Comparison of ENCODE assay signal across 1 cellular context in genomic region chr19:4052114-4052992, GRCh38.
TF ChIP-seq lines count a peak whose summit lies in the region.

No MANE protein-coding gene starts in this region.

TF ChIP-seq in HepG2, 621 proteins besides CTCF, POLR2A, EP300 and RAD21 (continued from another document and continues in another):
- TF ChIP-seq RXRB (CRISPR knock-in tag; IDR thresholded peaks at IDR 0.05; ENCODE audit: borderline replicate concordance): peak; percentile 96
- TF ChIP-seq ZNF33A (CRISPR knock-in tag; IDR thresholded peaks at IDR 0.05; ENCODE audit: borderline replicate concordance): no peak
- no peak for TF ChIP-seq CHD2 (IDR thresholded peaks at IDR 0.05; ENCODE audit: low read depth, low read length)
- peak; percentile 77 for TF ChIP-seq ZNF746 (CRISPR knock-in tag; IDR thresholded peaks at IDR 0.05)
- TF ChIP-seq TRIM24 (CRISPR knock-in tag; IDR thresholded peaks at IDR 0.05): peak; percentile 82
- TF ChIP-seq FUBP1 (CRISPR knock-in tag; IDR thresholded peaks at IDR 0.05; ENCODE audit: borderline replicate concordance): no peak
- TF ChIP-seq MYNN (CRISPR knock-in tag; IDR thresholded peaks at IDR 0.05; ENCODE audit: low read depth): no peak
- peak; percentile 64; the same call in 1 of the 2 replicates for TF ChIP-seq ZNF256 (CRISPR knock-in tag; conservative IDR thresholded peaks at IDR 0.05)
- no peak for TF ChIP-seq ARID2 (CRISPR knock-in tag; IDR thresholded peaks at IDR 0.05; ENCODE audit: borderline replicate concordance)
- peak; percentile 89 for TF ChIP-seq PITX1 (CRISPR knock-in tag; IDR thresholded peaks at IDR 0.05)
- no peak; the same call in 1 of the 2 replicates for TF ChIP-seq ZNF761 (CRISPR knock-in tag; conservative IDR thresholded peaks at IDR 0.05)
- no peak for TF ChIP-seq ZNF781 (CRISPR knock-in tag; IDR thresholded peaks at IDR 0.05; ENCODE audit: borderline replicate concordance, not compliant biosample characterization)
- TF ChIP-seq THAP8 (CRISPR knock-in tag; IDR thresholded peaks at IDR 0.05; ENCODE audit: borderline replicate concordance): no peak
- peak; percentile 82 for TF ChIP-seq ZNF460 (CRISPR knock-in tag; IDR thresholded peaks at IDR 0.05; ENCODE audit: borderline replicate concordance)
- no peak for TF ChIP-seq RFX3 (CRISPR knock-in tag; IDR thresholded peaks at IDR 0.05)
- TF ChIP-seq ZNF652 (CRISPR knock-in tag; IDR thresholded peaks at IDR 0.05; ENCODE audit: borderline replicate concordance, low read depth): no peak; the same call in 1 of the 2 replicates
- TF ChIP-seq TEF (CRISPR knock-in tag; IDR thresholded peaks at IDR 0.05): no peak
- TF ChIP-seq ZNF580 (CRISPR knock-in tag; IDR thresholded peaks at IDR 0.05; ENCODE audit: borderline replicate concordance, low read depth): peak; percentile 97; the same call in 1 of the 2 replicates
- peak; percentile 63; the same call in 1 of the 2 replicates for TF ChIP-seq RELA (CRISPR knock-in tag; IDR thresholded peaks at IDR 0.05)
- no peak for TF ChIP-seq CREBL2 (CRISPR knock-in tag; IDR thresholded peaks at IDR 0.05; ENCODE audit: borderline replicate concordance)
- peak; percentile 73; the same call in 1 of the 2 replicates for TF ChIP-seq ZNF124 (CRISPR knock-in tag; IDR thresholded peaks at IDR 0.05)
- no peak for TF ChIP-seq ZNF180 (CRISPR knock-in tag; IDR thresholded peaks at IDR 0.05; ENCODE audit: borderline replicate concordance, low read depth)
- no peak for TF ChIP-seq NFAT5 (CRISPR knock-in tag; IDR thresholded peaks at IDR 0.05)
- no peak for TF ChIP-seq HOXA7 (CRISPR knock-in tag; IDR thresholded peaks at IDR 0.05)
- peak; percentile 70; the same call in 1 of the 2 replicates for TF ChIP-seq MEIS1 (CRISPR knock-in tag; IDR thresholded peaks at IDR 0.05; ENCODE audit: borderline replicate concordance)
- peak; percentile 91 for TF ChIP-seq HIC2 (CRISPR knock-in tag; IDR thresholded peaks at IDR 0.05; ENCODE audit: low read depth)
- peak; percentile 100 for TF ChIP-seq ADNP (CRISPR knock-in tag; IDR thresholded peaks at IDR 0.05)
- no peak; the same call in 1 of the 2 replicates for TF ChIP-seq TRAFD1 (CRISPR knock-in tag; IDR thresholded peaks at IDR 0.05; ENCODE audit: borderline replicate concordance)
- no peak for TF ChIP-seq ZEB1 (IDR thresholded peaks at IDR 0.05; ENCODE audit: insufficient replicate concordance, low read depth)
- TF ChIP-seq ZNF672 (CRISPR knock-in tag; IDR thresholded peaks at IDR 0.05): no peak
- peak; percentile 86 for TF ChIP-seq MAX (IDR thresholded peaks at IDR 0.05)
- no peak for TF ChIP-seq KDM5A (IDR thresholded peaks at IDR 0.05; ENCODE audit: borderline replicate concordance, low read length)
- peak; percentile 74 for TF ChIP-seq CREM (IDR thresholded peaks at IDR 0.05)
- no peak for TF ChIP-seq CREM (CRISPR knock-in tag; IDR thresholded peaks at IDR 0.05)
- TF ChIP-seq ZC3H13 (CRISPR knock-in tag; IDR thresholded peaks at IDR 0.05): peak; percentile 80
- TF ChIP-seq FOXM1 (CRISPR knock-in tag; IDR thresholded peaks at IDR 0.05): no peak
- TF ChIP-seq BATF2 (CRISPR knock-in tag; IDR thresholded peaks at IDR 0.05): no peak
- no peak for TF ChIP-seq ZNF207 (IDR thresholded peaks at IDR 0.05; ENCODE audit: borderline replicate concordance)
- peak; percentile 78; the same call in 1 of the 2 replicates for TF ChIP-seq KLF12 (CRISPR knock-in tag; IDR thresholded peaks at IDR 0.05; ENCODE audit: borderline replicate concordance)
- TF ChIP-seq KMT2B (CRISPR knock-in tag; IDR thresholded peaks at IDR 0.05): peak; percentile 50; the same call in 1 of the 2 replicates
- no peak for TF ChIP-seq ZNF468 (CRISPR knock-in tag; IDR thresholded peaks at IDR 0.05)
- TF ChIP-seq ZNF121 (CRISPR knock-in tag; IDR thresholded peaks at IDR 0.05): peak; percentile 62; the same call in 1 of the 2 replicates
- peak; percentile 81; the same call in 1 of the 2 replicates for TF ChIP-seq KAT7 (CRISPR knock-in tag; IDR thresholded peaks at IDR 0.05; ENCODE audit: borderline replicate concordance)
- TF ChIP-seq NCOA2 (CRISPR knock-in tag; IDR thresholded peaks at IDR 0.05): peak; percentile 88
- no peak for TF ChIP-seq RBM39 (IDR thresholded peaks at IDR 0.05; ENCODE audit: low read depth, low read length, poor library complexity, severe bottlenecking)
- TF ChIP-seq ZNF567 (CRISPR knock-in tag; IDR thresholded peaks at IDR 0.05; ENCODE audit: borderline replicate concordance): no peak
- TF ChIP-seq NONO (IDR thresholded peaks at IDR 0.05): no peak
- TF ChIP-seq NONO (CRISPR knock-in tag; conservative IDR thresholded peaks at IDR 0.05): peak; percentile 87
- TF ChIP-seq PHF8 (CRISPR knock-in tag; IDR thresholded peaks at IDR 0.05): peak; percentile 70
- TF ChIP-seq ZNF326 (CRISPR knock-in tag; IDR thresholded peaks at IDR 0.05; ENCODE audit: borderline replicate concordance): no peak
- TF ChIP-seq ZNF441 (CRISPR knock-in tag; IDR thresholded peaks at IDR 0.05; ENCODE audit: borderline replicate concordance): peak; percentile 92
- peak; percentile 85; the same call in 1 of the 2 replicates for TF ChIP-seq ZNF414 (CRISPR knock-in tag; IDR thresholded peaks at IDR 0.05)
- TF ChIP-seq ZNF577 (CRISPR knock-in tag; IDR thresholded peaks at IDR 0.05; ENCODE audit: borderline replicate concordance, low read depth): no peak
- TF ChIP-seq TFAP4 (IDR thresholded peaks at IDR 0.05; ENCODE audit: borderline replicate concordance, low read depth): peak; percentile 87; the same call in 1 of the 2 replicates
